Comparison of ENCODE assay signal across 4 cellular contexts in genomic region chrX:154315416-154315815, GRCh38. TPM values are rescaled to one million over a fixed set of nuclear protein-coding genes. Genes with fewer than 3 reads are reported as not detected.
"Had no signal": no experiment of that assay in that cellular context is flagged by ENCODE, and none has a peak within 500 bp of the region (broad histone marks: within the 10 kb centered on the region; RNA-seq: fewer than 3 reads in every experiment).

No MANE protein-coding gene starts in this region.

- H3K4me3 ChIP-seq: GM12878 had no signal

- ATAC-seq: GM12878 had no signal

- DNase-seq: GDM1, GF-D8 had no signal

RNA-seq across cellular contexts. Expression of gene TKTL1, which starts 19.8 kb away (rescaled TPM):
- total RNA-seq: G401, GM12878 had no signal

RNA-seq across cellular contexts. Expression of gene TEX28, which starts 20.5 kb away (rescaled TPM):
- total RNA-seq: G401, GM12878 had no signal
- polyA plus RNA-seq: GM12878 had no signal

RNA-seq across cellular contexts. Expression of gene OPN1MW3, which starts 58.0 kb away (rescaled TPM):
- total RNA-seq: G401, GM12878 had no signal
- polyA plus RNA-seq: GM12878 had no signal
